Comparison of ENCODE assay signal across 1 cellular context in the genomic region with DNA sequence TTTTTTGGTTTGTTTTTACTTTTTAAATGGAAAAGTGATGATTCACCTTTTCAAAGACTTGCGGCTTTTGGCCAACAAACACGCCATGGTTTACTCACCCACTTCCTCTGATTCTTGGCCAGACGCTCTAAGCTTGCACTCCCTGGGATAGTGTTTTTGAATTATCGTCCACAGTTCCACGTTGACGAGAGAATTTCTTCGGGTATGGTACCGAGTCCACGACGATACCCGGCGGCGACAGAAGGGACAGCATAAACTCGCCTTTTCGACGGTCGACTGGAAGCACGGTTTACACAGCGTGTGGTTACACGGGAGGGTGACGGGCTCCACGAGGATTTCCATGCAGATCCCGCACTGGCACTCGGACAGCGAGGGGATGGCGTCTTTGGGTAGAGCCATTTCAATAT.
TF ChIP-seq lines count a peak whose summit lies in the region.

No MANE protein-coding gene starts in this region.

TF ChIP-seq in HCT116, 20 proteins besides CTCF, POLR2A, EP300 and RAD21 (continued from another document):
- peak; percentile 31 for TF ChIP-seq TCF7L2 (IDR thresholded peaks at IDR 0.05; ENCODE audit: borderline replicate concordance, extremely low read depth, insufficient read depth, insufficient read length)
- TF ChIP-seq EZH2phosphoT487 (IDR thresholded peaks at IDR 0.05; ENCODE audit: borderline replicate concordance): no peak
- TF ChIP-seq, protein P1, sequence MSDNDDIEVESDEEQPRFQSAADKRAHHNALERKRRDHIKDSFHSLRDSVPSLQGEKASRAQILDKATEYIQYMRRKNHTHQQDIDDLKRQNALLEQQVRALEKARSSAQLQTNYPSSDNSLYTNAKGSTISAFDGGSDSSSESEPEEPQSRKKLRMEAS (IDR thresholded peaks at IDR 0.05): peak; percentile 42; the same call in 1 of the 2 replicates
- peak; percentile 45; the same call in 1 of the 2 replicates for TF ChIP-seq JUND (IDR thresholded peaks at IDR 0.05)
- TF ChIP-seq SP1 (IDR thresholded peaks at IDR 0.05; ENCODE audit: low read depth): no peak
- no peak for TF ChIP-seq ZNF274 (IDR thresholded peaks at IDR 0.05; ENCODE audit: low read depth, low read length)
- no peak for TF ChIP-seq CEBPB (IDR thresholded peaks at IDR 0.05; ENCODE audit: low read depth)
- TF ChIP-seq SIN3A (IDR thresholded peaks at IDR 0.05; ENCODE audit: low read depth): 0 out of 2 replicates have a peak, but pooled peaks have one; percentile 19
- TF ChIP-seq YY1 (IDR thresholded peaks at IDR 0.05; ENCODE audit: extremely low read depth, insufficient replicate concordance, low read depth, low read length): no peak
